ENCODE assay signal across 10 cellular contexts in genomic region chr3:136659253-136659652, GRCh38.
A peak's percentile ranks its signal among the peaks of the same experiment; 100 is the strongest.
DNase-seq lines count a peak whose midpoint lies in the region; ATAC-seq and TF ChIP-seq lines count a peak whose summit lies in the region.
"Had no signal": no experiment of that assay in that cellular context is flagged by ENCODE, and none has a peak within 500 bp of the region (broad histone marks: within the 10 kb centered on the region; RNA-seq: fewer than 3 reads in every experiment).

No MANE protein-coding gene starts in this region.

- H3K36me3 ChIP-seq in HEK293 (ENCODE audit: control insufficient read depth in 2 of 2, insufficient read depth in 1 of 2, low read length in 2 of 2) (no peaks in the 10 kb centered on the region; a peak in 1 of 3 replicates), OCI-LY7 (ENCODE audit: insufficient read depth, low read length) (peaks cover 22% of the 10 kb centered on the region), gastroesophageal sphincter (no peaks in the 10 kb centered on the region), suprapubic skin (no peaks in the 10 kb centered on the region)

- H3K36me3 Mint-ChIP-seq in activated naive CD8-positive, alpha-beta T cell treated with anti-CD3 and anti-CD28 coated beads for 36 hours, result peaks cover 37% of the 10 kb centered on the region

- H3K27ac Mint-ChIP-seq in activated naive CD8-positive, alpha-beta T cell treated with anti-CD3 and anti-CD28 coated beads for 36 hours, result no peak overlapping the region
- H3K27ac Mint-ChIP-seq: WTC11 had no signal

- peak; percentile 12 for DNase-seq in OCI-LY7 (ENCODE audit: low spot score)
- DNase-seq in fibroblast of villous mesenchyme (ENCODE audit: low read depth), result peak; percentile 83
- DNase-seq in renal cortical epithelial cell (ENCODE audit: low read depth), result peak; percentile 90
- DNase-seq in activated naive CD8-positive, alpha-beta T cell treated with anti-CD3 and anti-CD28 coated beads for 36 hours, result no peak
- DNase-seq in suprapubic skin (ENCODE audit: low spot score in 2 of 2), result no peak
- no peak for DNase-seq in COLO829 (ENCODE audit: low spot score)
- DNase-seq: stimulated activated CD4-positive, alpha-beta T cell treated with anti-CD3 and anti-CD28 coated beads, Interleukin-1b, Interleukin-23, amount 100 ng/mL, for 48 hours had no signal

- peaks cover 12% of the 10 kb centered on the region for H3K9me3 Mint-ChIP-seq in activated naive CD8-positive, alpha-beta T cell treated with anti-CD3 and anti-CD28 coated beads for 36 hours

- BruUV-seq in OCI-LY7 (replicated peaks; lab: Mats Ljungman, UMichigan), result no TSS peak

- H3K27me3 Mint-ChIP-seq in activated naive CD8-positive, alpha-beta T cell treated with anti-CD3 and anti-CD28 coated beads for 36 hours, result no peaks in the 10 kb centered on the region

- WGBS in gastroesophageal sphincter (ENCODE audit: low coverage in 1 of 2), 2 donors, result 17 to 25% methylated on average over 3 to 4 of the region's 4 CpGs
- 65% methylated on average over 4 of the region's 4 CpGs for WGBS in suprapubic skin

- CTCF ChIA-PET in HEK293 (lab: Yijun Ruan, JAX), result no interaction called here
- CTCF ChIA-PET in OCI-LY7 (lab: Charles Lee; ENCODE audit: unreplicated experiment), result no interaction called here

- peaks cover 31% of the 10 kb centered on the region for H3K4me1 Mint-ChIP-seq in activated naive CD8-positive, alpha-beta T cell treated with anti-CD3 and anti-CD28 coated beads for 36 hours

- intact Hi-C loops in OCI-LY7 (cut with micrococcal nuclease; ENCODE audit: unreplicated experiment), result no loop called here

- no peak for TF ChIP-seq EP300 in gastroesophageal sphincter (IDR thresholded peaks at IDR 0.05)
- TF ChIP-seq EP300 in suprapubic skin (IDR thresholded peaks at IDR 0.05), result no peak

- no peaks in the 10 kb centered on the region for H3K9me2 ChIP-seq in OCI-LY7 (ENCODE audit: insufficient read depth, low read length)

- ATAC-seq in gastroesophageal sphincter, result no peak
- ATAC-seq: WTC11 had no signal

- no peak overlapping the region for H3K27ac ChIP-seq in HEK293 (ENCODE audit: extremely low read depth, low read depth, low read length)
- H3K27ac ChIP-seq in OCI-LY7 (ENCODE audit: low read depth, low read length, poor library complexity, severe bottlenecking), result no peak overlapping the region
- H3K27ac ChIP-seq in gastroesophageal sphincter, result no peak overlapping the region
- H3K27ac ChIP-seq in suprapubic skin, result no peak overlapping the region

- H3K4me1 ChIP-seq in HEK293 (ENCODE audit: control insufficient read depth, insufficient read depth, low read length), result peaks cover 5% of the 10 kb centered on the region; the same call in 1 of the 2 replicates
- no peaks in the 10 kb centered on the region for H3K4me1 ChIP-seq in OCI-LY7 (ENCODE audit: insufficient read depth, low read length, poor library complexity, severe bottlenecking)
- peaks cover 0 to 33% (median 0%) of the 10 kb centered on the region in 3 donors for H3K4me1 ChIP-seq in gastroesophageal sphincter
- H3K4me1 ChIP-seq in suprapubic skin, result peaks cover 13% of the 10 kb centered on the region

- H3K79me2 ChIP-seq in OCI-LY7 (ENCODE audit: insufficient read depth, low read depth, low read length), result peaks cover 95% of the 10 kb centered on the region

- H2AFZ ChIP-seq in OCI-LY7 (ENCODE audit: low read length), result no peak overlapping the region

- H3K9me3 ChIP-seq in HEK293 (ENCODE audit: control insufficient read depth, insufficient read depth, low read depth, low read length) (no peaks in the 10 kb centered on the region), OCI-LY7 (ENCODE audit: low read length) (peaks cover 9% of the 10 kb centered on the region), gastroesophageal sphincter (peaks cover 0 to 6% (median 0%) of the 10 kb centered on the region in 3 donors), suprapubic skin (peaks cover 11% of the 10 kb centered on the region)

- H3K4me3 ChIP-seq in HEK293 (ENCODE audit: low read depth, low read length) (no peak overlapping the region), OCI-LY7 (ENCODE audit: low read depth, low read length, poor library complexity, severe bottlenecking) (no peak overlapping the region), fibroblast of villous mesenchyme (ENCODE audit: low read depth, low read length) (no peak overlapping the region), gastroesophageal sphincter (no peak overlapping the region), suprapubic skin (no peak overlapping the region)

- POLR2A ChIA-PET in HEK293 (lab: Yijun Ruan, JAX), result no interaction called here
- POLR2A ChIA-PET in OCI-LY7 (lab: Charles Lee), result interaction anchor here (0.6 to 1.0 kb wide), 2 partner anchors 9 to 11 kb away, joined by 3 to 4 read pairs; no protein-coding TSS in a partner anchor

- no peak overlapping the region for H3K4me2 ChIP-seq in OCI-LY7 (ENCODE audit: low read length)

- TF ChIP-seq CTCF in HEK293 (tag by site-specific recombination; IDR thresholded peaks at IDR 0.05) (no peak), OCI-LY7 (conservative IDR thresholded peaks at IDR 0.05; ENCODE audit: low read length) (no peak), fibroblast of villous mesenchyme (IDR thresholded peaks at IDR 0.05; ENCODE audit: insufficient read depth, low read depth, low read length) (no peak), gastroesophageal sphincter (IDR thresholded peaks at IDR 0.05) (no peak), suprapubic skin (IDR thresholded peaks at IDR 0.05) (no peak)

- H3K27me3 ChIP-seq in gastroesophageal sphincter, result no peaks in the 10 kb centered on the region
- no peaks in the 10 kb centered on the region for H3K27me3 ChIP-seq in suprapubic skin

- no peak overlapping the region for H3K4me3 Mint-ChIP-seq in activated naive CD8-positive, alpha-beta T cell treated with anti-CD3 and anti-CD28 coated beads for 36 hours
- H3K4me3 Mint-ChIP-seq: WTC11 had no signal

- H4K20me1 ChIP-seq in OCI-LY7 (ENCODE audit: insufficient read depth, low read length), result peaks cover 15% of the 10 kb centered on the region

- TF ChIP-seq POLR2A in gastroesophageal sphincter (IDR thresholded peaks at IDR 0.05) (no peak), suprapubic skin (IDR thresholded peaks at IDR 0.05) (no peak)

TF ChIP-seq in HEK293, 187 proteins besides CTCF, POLR2A, EP300 and RAD21:
- TF ChIP-seq IKZF3 (tag by site-specific recombination; IDR thresholded peaks at IDR 0.05) (no peak), SP2 (tag by site-specific recombination; IDR thresholded peaks at IDR 0.05) (peak; percentile 14; the same call in 1 of the 2 replicates)
TF ChIP-seq in HEK293: peak in this region for 1.

Comparison
In these comparisons a context has a peak if more than half of its experiments do, and no peak if none do; other contexts are left out.
1. DNase-seq: peak in OCI-LY7 (single experiment), fibroblast of villous mesenchyme (single experiment) and renal cortical epithelial cell (single experiment); none in activated naive CD8-positive, alpha-beta T cell treated with anti-CD3 and anti-CD28 coated beads for 36 hours (single experiment), suprapubic skin (0 of 2) and COLO829 (single experiment).